Comparison of ENCODE assay signal across 24 cellular contexts in genomic region chr4:66216252-66216651, GRCh38.
DNase-seq lines count a peak whose midpoint lies in the region; ATAC-seq, FAIRE-seq and TF ChIP-seq lines count a peak whose summit lies in the region.
"Had no signal": no experiment of that assay in that cellular context is flagged by ENCODE, and none has a peak within 500 bp of the region (broad histone marks: within the 10 kb centered on the region; RNA-seq: fewer than 3 reads in every experiment).

No MANE protein-coding gene starts in this region.

- no peaks in the 10 kb centered on the region for H3K79me2 ChIP-seq in mammary epithelial cell (ENCODE audit: insufficient read depth, low read length)

- intact Hi-C loops in mammary epithelial cell (cut with micrococcal nuclease) = no loop called here

- in situ Hi-C loops in mammary epithelial cell (cut with MboI; ENCODE audit: low sequenced_read_pairs in 2 of 2) = no loop called here

- DNase-seq in mammary epithelial cell (peak; percentile 9), bronchial epithelial cell (ENCODE audit: low read depth) (peak; percentile 56), foreskin keratinocyte (peak; percentile 32 to 63), small intestine (no peak)
- DNase-seq: 8988T; ACHN; BE2C; C1 segment of cervical spinal cord; CD4-positive, alpha-beta memory T cell; CD4-positive, CD25-positive, alpha-beta regulatory T cell; CD8-positive, alpha-beta memory T cell; COR-L47; DMS 273 treated with DMSO at 0.1 percent for 48 hours; DMS153; DMS53; DMS79; DND-41; EL; GDM1 had no signal

- H3K9me3 ChIP-seq in mammary epithelial cell (replicated peaks; ENCODE audit: insufficient read depth, low read length) (no peaks in the 10 kb centered on the region), small intestine (ENCODE audit: control insufficient read depth, low read depth) (no peaks in the 10 kb centered on the region)
- H3K9me3 ChIP-seq: BE2C, BLaER1 had no signal

- H3K4me2 ChIP-seq in mammary epithelial cell (ENCODE audit: insufficient read depth, low read depth, low read length) = no peak overlapping the region
- H3K4me2 ChIP-seq: BLaER1 had no signal

- H3K27ac ChIP-seq in mammary epithelial cell (ENCODE audit: insufficient read depth, low read depth, low read length) (no peak overlapping the region), foreskin keratinocyte (no peak overlapping the region), small intestine (ENCODE audit: low read depth in 1 of 2, low read length in 1 of 2) (no peak overlapping the region)
- H3K27ac ChIP-seq: BLaER1 had no signal

- no peaks in the 10 kb centered on the region for H3K4me1 ChIP-seq in mammary epithelial cell (ENCODE audit: insufficient read depth, low read length)
- no peaks in the 10 kb centered on the region for H3K4me1 ChIP-seq in foreskin keratinocyte
- no peaks in the 10 kb centered on the region for H3K4me1 ChIP-seq in small intestine (ENCODE audit: control insufficient read depth in 2 of 2, insufficient read depth in 1 of 2, low read depth in 1 of 2, low read length in 1 of 2)
- H3K4me1 ChIP-seq: BE2C, BLaER1 had no signal

- H3K27me3 ChIP-seq in mammary epithelial cell (ENCODE audit: insufficient read depth, low read length) = no peaks in the 10 kb centered on the region
- H3K27me3 ChIP-seq in bronchial epithelial cell (ENCODE audit: control insufficient read depth, insufficient read depth, low read length) = no peaks in the 10 kb centered on the region
- no peaks in the 10 kb centered on the region for H3K27me3 ChIP-seq in foreskin keratinocyte
- no peaks in the 10 kb centered on the region for H3K27me3 ChIP-seq in small intestine (ENCODE audit: control insufficient read depth in 2 of 2, insufficient read depth in 2 of 2, low read length in 2 of 2)
- H3K27me3 ChIP-seq: BE2C, BLaER1 had no signal

- ATAC-seq in foreskin keratinocyte (peak; percentile 56), HG02840 (IDR thresholded peaks at IDR 0.05; ENCODE audit: low FRiP score, unreplicated experiment) (no peak)
- ATAC-seq: GM12878 had no signal

- H3K36me3 ChIP-seq in mammary epithelial cell (ENCODE audit: insufficient read depth, low read length) (no peaks in the 10 kb centered on the region), bronchial epithelial cell (ENCODE audit: control insufficient read depth, insufficient read depth, low read length) (no peaks in the 10 kb centered on the region), small intestine (ENCODE audit: control insufficient read depth in 2 of 2, insufficient read depth in 2 of 2, low read length in 2 of 2) (no peaks in the 10 kb centered on the region)
- H3K36me3 ChIP-seq: BE2C, BLaER1 had no signal

- no peak overlapping the region for H2AFZ ChIP-seq in mammary epithelial cell (ENCODE audit: low read depth, low read length)

- H3K9ac ChIP-seq in mammary epithelial cell (ENCODE audit: insufficient read depth, low read length) = no peak overlapping the region
- H3K9ac ChIP-seq: BLaER1 had no signal

- H4K20me1 ChIP-seq in mammary epithelial cell (ENCODE audit: insufficient read depth, low read length) = no peaks in the 10 kb centered on the region
- H4K20me1 ChIP-seq: BLaER1 had no signal

- BruUV-seq in mammary epithelial cell (replicated peaks; lab: Mats Ljungman, UMichigan) = no TSS peak

- dilution Hi-C loops in mammary epithelial cell (cut with HindIII; ENCODE audit: low sequenced_read_pairs) = no loop called here

- CTCF ChIA-PET in mammary epithelial cell (lab: Charles Lee; ENCODE audit: low non-redundant PET) = no interaction called here

- TF ChIP-seq CTCF in mammary epithelial cell (conservative IDR thresholded peaks at IDR 0.05 in 1 of 2, IDR thresholded peaks at IDR 0.05 in 1 of 2; ENCODE audit: extremely low read depth in 1 of 2, insufficient read depth in 1 of 2, low read depth in 1 of 2, low read length in 2 of 2) (no peak), bronchial epithelial cell (IDR thresholded peaks at IDR 0.05; ENCODE audit: insufficient read depth, low read length, severe bottlenecking) (no peak), foreskin keratinocyte (conservative IDR thresholded peaks at IDR 0.05) (no peak)

- no peak overlapping the region for H3K4me3 ChIP-seq in mammary epithelial cell (replicated peaks in 1 of 3; ENCODE audit: insufficient read depth in 1 of 3, low read depth in 2 of 3, low read length in 3 of 3)
- no peak overlapping the region for H3K4me3 ChIP-seq in bronchial epithelial cell (ENCODE audit: low read depth, low read length)
- no peak overlapping the region for H3K4me3 ChIP-seq in small intestine (ENCODE audit: low read depth in 1 of 2, low read length in 2 of 2)
- H3K4me3 ChIP-seq: BLaER1, GM12878 had no signal

- no peak for FAIRE-seq in bronchial epithelial cell (lab: Jason Lieb, UNC)
- no peak for FAIRE-seq in small intestine (lab: Jason Lieb, UNC)
- FAIRE-seq: GM12878, GM12892, GM18507 had no signal
